ENCODE assay signal across 15 cellular contexts in the genomic region with DNA sequence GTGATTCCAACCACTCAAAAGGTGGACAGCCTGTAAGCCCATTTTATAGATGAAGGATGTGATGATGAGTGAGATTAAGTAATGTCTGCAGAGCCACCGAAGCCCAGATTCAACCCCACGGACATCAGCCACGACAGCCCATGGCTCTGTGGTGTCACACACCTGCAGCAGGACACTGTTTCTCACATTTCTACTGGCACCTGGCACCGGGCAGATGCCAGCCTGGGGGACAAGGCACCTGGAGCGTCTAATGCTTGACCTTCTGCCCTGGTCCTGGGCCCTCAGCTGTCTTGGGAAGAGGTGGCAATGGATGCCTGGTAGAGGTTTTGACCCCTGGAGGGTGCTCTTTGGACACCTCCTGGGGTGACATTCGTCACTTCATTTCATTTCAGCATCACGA.
DNase-seq lines count a peak whose midpoint lies in the region; TF ChIP-seq lines count a peak whose summit lies in the region.
"Had no signal": no experiment of that assay in that cellular context is flagged by ENCODE, and none has a peak within 500 bp of the region (broad histone marks: within the 10 kb centered on the region; RNA-seq: fewer than 3 reads in every experiment).

No MANE protein-coding gene starts in this region.

- no peak overlapping the region for H2BK120ac ChIP-seq in neuronal stem cell (ENCODE audit: low read depth, low read length)

- peak overlapping the region; percentile 88 for H3K18ac ChIP-seq in neuronal stem cell (ENCODE audit: low read length)

- DNase-seq in RWPE1 (ENCODE audit: low spot score) (no peak), neuronal stem cell (ENCODE audit: low spot score) (no peak), spleen (no peak), medulla oblongata (ENCODE audit: extremely low spot score) (no peak), HK-2 (ENCODE audit: unreplicated experiment) (no peak)
- DNase-seq: AML-193; CD4-positive, alpha-beta T cell; DMS53; GM23248; NCI-H1092; NCI-H1694; NCI-H510A treated with DMSO at 0.1 percent for 48 hours; SHP77 treated with DMSO at 0.1 percent for 48 hours had no signal

- TF ChIP-seq POLR2A in spleen (IDR thresholded peaks at IDR 0.05): no peak

- CTCF ChIA-PET in RWPE1 (lab: Yijun Ruan, JAX): no interaction called here

- H2AFZ ChIP-seq in KMS-11 (ENCODE audit: low read depth): no peak overlapping the region
- no peak overlapping the region for H2AFZ ChIP-seq in neuronal stem cell (ENCODE audit: low read length)
- H2AFZ ChIP-seq: GM23248 had no signal

- peak overlapping the region in 7 of 11 experiments; percentile 73 to 88 (median 82); a peak in 6 of 22 replicates for H3K4me2 ChIP-seq in BLaER1 treated with 17β-estradiol and CSF1 and Interleukin-3, amounts not matched to agents 10 nM and 100 nM
- H3K4me2 ChIP-seq in KMS-11 (peak overlapping the region; percentile 79), neuronal stem cell (ENCODE audit: insufficient read depth, low read length, poor library complexity, severe bottlenecking) (no peak overlapping the region)

- H2BK12ac ChIP-seq in neuronal stem cell (ENCODE audit: low read length): peak overlapping the region; percentile 98

- H4K91ac ChIP-seq in neuronal stem cell (ENCODE audit: low read depth, low read length, poor library complexity): no peak overlapping the region

- H3K79me2 ChIP-seq in KMS-11 (ENCODE audit: insufficient read depth, low read depth): no peaks in the 10 kb centered on the region

- no peak overlapping the region for H3K4me3 ChIP-seq in BLaER1 treated with 17β-estradiol and CSF1 and Interleukin-3, amounts not matched to agents 10 nM and 100 nM
- H3K4me3 ChIP-seq in KMS-11 (IDR thresholded peaks at IDR 0.05; ENCODE audit: insufficient read depth, low read depth, low read length) (no peak overlapping the region), neuronal stem cell (ENCODE audit: low read length in 2 of 2) (no peak overlapping the region), spleen (no peak overlapping the region)
- H3K4me3 ChIP-seq: GM23248 had no signal

- no peaks in the 10 kb centered on the region for H3K27me3 ChIP-seq in BLaER1 treated with 17β-estradiol and CSF1 and Interleukin-3, amounts not matched to agents 10 nM and 100 nM
- H3K27me3 ChIP-seq in KMS-11 (ENCODE audit: insufficient read depth, low read depth) (no peaks in the 10 kb centered on the region), neuronal stem cell (ENCODE audit: control insufficient read depth in 3 of 3, insufficient read depth in 3 of 3, low read depth in 1 of 3, low read length in 3 of 3) (no peaks in the 10 kb centered on the region), spleen (replicated peaks in 1 of 7) (no peaks in the 10 kb centered on the region)

- no peaks in the 10 kb centered on the region for H3K36me3 ChIP-seq in BLaER1 treated with 17β-estradiol and CSF1 and Interleukin-3, amounts not matched to agents 10 nM and 100 nM
- H3K36me3 ChIP-seq in KMS-11 (ENCODE audit: insufficient read depth) (no peaks in the 10 kb centered on the region), neuronal stem cell (replicated peaks in 1 of 2; ENCODE audit: control insufficient read depth in 2 of 2, insufficient read depth in 2 of 2, low read length in 2 of 2) (no peaks in the 10 kb centered on the region), spleen (no peaks in the 10 kb centered on the region)

- peak overlapping the region; percentile 88 for H2AK5ac ChIP-seq in neuronal stem cell (ENCODE audit: low read depth, low read length)

- no peak overlapping the region for H4K8ac ChIP-seq in neuronal stem cell (ENCODE audit: low read depth, low read length)

- no peak overlapping the region for H3K23ac ChIP-seq in neuronal stem cell (ENCODE audit: low read depth, low read length, poor library complexity)

- peak overlapping the region; percentile 13 for H2BK15ac ChIP-seq in neuronal stem cell (ENCODE audit: low read length)

- no CpG with 5 or more reads among the region's 7 CpGs for WGBS in neuronal stem cell (ENCODE audit: extremely low coverage in 2 of 2, insufficient read length in 2 of 2, insufficient replicate concordance in 1 of 2), 2 donors
- WGBS in spleen, 5 donors: 84 to 93% (median 87%) methylated on average over 7 of the region's 7 CpGs

- H3K79me1 ChIP-seq in neuronal stem cell (ENCODE audit: low read depth, low read length): no peaks in the 10 kb centered on the region

- H3K14ac ChIP-seq in neuronal stem cell (ENCODE audit: low read length): no peak overlapping the region

- peaks cover 37 to 75% (median 49%) of the 10 kb centered on the region in 10 experiments for H3K4me1 ChIP-seq in BLaER1 treated with 17β-estradiol and CSF1 and Interleukin-3, amounts not matched to agents 10 nM and 100 nM
- peaks cover 85% of the 10 kb centered on the region for H3K4me1 ChIP-seq in KMS-11 (ENCODE audit: low read depth, poor library complexity, severe bottlenecking)
- peaks cover 31 to 33% of the 10 kb centered on the region in 2 donors for H3K4me1 ChIP-seq in neuronal stem cell (ENCODE audit: control insufficient read depth in 2 of 2, insufficient read depth in 1 of 2, low read depth in 1 of 2, low read length in 2 of 2)
- H3K4me1 ChIP-seq in spleen: peaks cover 0 to 20% (median 6%) of the 10 kb centered on the region in 6 donors

- H4K20me1 ChIP-seq in BLaER1 treated with 17β-estradiol and CSF1 and Interleukin-3, amounts not matched to agents 10 nM and 100 nM: no peaks in the 10 kb centered on the region
- no peaks in the 10 kb centered on the region for H4K20me1 ChIP-seq in KMS-11 (ENCODE audit: insufficient read depth)

- POLR2A ChIA-PET in RWPE1 (lab: Yijun Ruan, JAX; ENCODE audit: low non-redundant PET): no interaction called here

- intact Hi-C loops in spleen (cut with DNase I; ENCODE audit: low total_unique reads): no loop called here

- no peak overlapping the region for H3K4ac ChIP-seq in neuronal stem cell (ENCODE audit: low read length)

- TF ChIP-seq CTCF in KMS-11 (conservative IDR thresholded peaks at IDR 0.05; ENCODE audit: low read depth, low read length) (no peak), RWPE1 (conservative IDR thresholded peaks at IDR 0.05; ENCODE audit: low read depth) (no peak), spleen (IDR thresholded peaks at IDR 0.05 in 8 of 11, conservative IDR thresholded peaks at IDR 0.05 in 3 of 11) (no peak)

- no peak overlapping the region for H3K9ac ChIP-seq in BLaER1 treated with 17β-estradiol and CSF1 and Interleukin-3, amounts not matched to agents 10 nM and 100 nM
- H3K9ac ChIP-seq in KMS-11 (no peak overlapping the region), neuronal stem cell (ENCODE audit: low read depth, low read length, poor library complexity) (no peak overlapping the region)
- H3K9ac ChIP-seq: GM23248 had no signal

- H2BK5ac ChIP-seq in neuronal stem cell (ENCODE audit: low read length): no peak overlapping the region

- no peaks in the 10 kb centered on the region for H3K9me3 ChIP-seq in BLaER1 treated with 17β-estradiol and CSF1 and Interleukin-3, amounts not matched to agents 10 nM and 100 nM (replicated peaks in 1 of 11)
- H3K9me3 ChIP-seq in neuronal stem cell (replicated peaks in 1 of 2; ENCODE audit: control insufficient read depth in 2 of 2, insufficient read depth in 1 of 2, low read depth in 1 of 2, low read length in 2 of 2) (peaks cover 0 to 11% of the 10 kb centered on the region in 2 donors), spleen (no peaks in the 10 kb centered on the region)

- peak overlapping the region in 5 of 11 experiments; percentile 5 to 87 (median 81); a peak in 5 of 22 replicates for H3K27ac ChIP-seq in BLaER1 treated with 17β-estradiol and CSF1 and Interleukin-3, amounts not matched to agents 10 nM and 100 nM
- peak overlapping the region; percentile 100 for H3K27ac ChIP-seq in KMS-11
- peak overlapping the region; percentile 96; the same call in 1 of the 2 replicates for H3K27ac ChIP-seq in RWPE1
- no peak overlapping the region for H3K27ac ChIP-seq in neuronal stem cell (replicated peaks; ENCODE audit: low read length)
- H3K27ac ChIP-seq in spleen: no peak overlapping the region
- H3K27ac ChIP-seq: GM23248 had no signal

Comparison
In these comparisons a context has a peak if more than half of its experiments do, and no peak if none do; other contexts are left out.
1. H3K27ac ChIP-seq: peak in KMS-11 (single experiment) and RWPE1 (single experiment); none in neuronal stem cell (single experiment) and spleen (0 of 8).